In the genomic region with DNA sequence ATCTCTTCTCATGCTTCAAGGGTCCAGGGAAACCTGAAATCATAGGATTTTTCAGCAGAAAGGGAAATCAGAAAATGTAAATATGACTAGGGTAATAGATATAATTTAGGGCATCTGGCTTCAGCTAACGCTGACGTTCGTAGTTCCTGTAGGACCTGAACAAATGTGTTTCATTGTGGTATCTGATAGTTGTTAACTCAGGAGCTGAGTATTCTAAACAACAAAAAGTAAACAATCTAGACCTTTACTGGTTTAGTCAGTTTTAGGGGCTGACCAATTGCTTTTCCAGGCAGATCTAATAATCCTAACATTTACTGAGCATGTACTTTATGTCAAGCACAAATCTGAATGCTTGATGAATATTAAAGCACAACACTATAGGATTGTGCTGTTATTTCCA, we compare ENCODE assay signal across 21 cellular contexts.
"Had no signal": no experiment of that assay in that cellular context is flagged by ENCODE, and none has a peak within 500 bp of the region (broad histone marks: within the 10 kb centered on the region; RNA-seq: fewer than 3 reads in every experiment).

No MANE protein-coding gene starts in this region.

- H3K4me3 ChIP-seq: lung, right lobe of liver, upper lobe of right lung had no signal

- H3K27me3 ChIP-seq: foreskin keratinocyte, right lobe of liver, upper lobe of right lung had no signal

- DNase-seq: activated CD4-positive, alpha-beta T cell treated with anti-CD3 and anti-CD28 coated beads for 36 hours; activated CD4-positive, CD25-positive, alpha-beta regulatory T cell; activated CD8-positive, alpha-beta memory T cell treated with anti-CD3 and anti-CD28 coated beads, Interleukin-2, amount 10 ng/mL, durations not matched to agents 7 days and 5 days; activated CD8-positive, alpha-beta T cell treated with anti-CD3 and anti-CD28 coated beads, Interleukin-2, amount 10 ng/mL, durations not matched to agents 7 days and 5 days; activated naive CD4-positive, alpha-beta T cell; activated T-cell treated with anti-CD3 and anti-CD28 coated beads for 4 hours; activated T-cell treated with anti-CD3 and anti-CD28 coated beads, Interleukin-2, amount 50 U/mL, for 72 hours; aorta; cortex of kidney; foreskin keratinocyte; kidney glomerular epithelial cell; stimulated activated CD4-positive, alpha-beta T cell treated with anti-CD3 and anti-CD28 coated beads, Interleukin-2, amount 100 ng/mL, for 48 hours; stimulated activated naive CD4-positive, alpha-beta T cell treated with Interleukin-2 at 50 U/mL for 16 hours; T-cell; upper lobe of right lung had no signal

- H3K4me1 ChIP-seq: right lobe of liver, upper lobe of right lung had no signal

- H3K27ac Mint-ChIP-seq: activated CD4-positive, alpha-beta T cell treated with anti-CD3 and anti-CD28 coated beads for 36 hours; activated CD8-positive, alpha-beta memory T cell treated with anti-CD3 and anti-CD28 coated beads, Interleukin-2, amount 10 ng/mL, durations not matched to agents 7 days and 5 days; activated CD8-positive, alpha-beta T cell treated with anti-CD3 and anti-CD28 coated beads, Interleukin-2, amount 10 ng/mL, durations not matched to agents 7 days and 5 days; activated naive CD4-positive, alpha-beta T cell treated with anti-CD3 and anti-CD28 coated beads, Interleukin-2, amount 50 U/mL, for 72 hours; activated T-cell treated with anti-CD3 and anti-CD28 coated beads, Interleukin-2, amount 50 U/mL, for 72 hours; brain; nephron; T-cell; T-helper 2 cell treated with Interferon-gamma antibody and Interleukin-4, amounts not matched to agents 5 μg/mL and 100 μg/mL, for 36 hours had no signal

- H3K4me3 Mint-ChIP-seq: activated CD4-positive, alpha-beta T cell treated with anti-CD3 and anti-CD28 coated beads for 36 hours; activated CD8-positive, alpha-beta memory T cell treated with anti-CD3 and anti-CD28 coated beads, Interleukin-2, amount 10 ng/mL, durations not matched to agents 7 days and 5 days; activated CD8-positive, alpha-beta T cell treated with anti-CD3 and anti-CD28 coated beads, Interleukin-2, amount 10 ng/mL, durations not matched to agents 7 days and 5 days; activated T-cell treated with anti-CD3 and anti-CD28 coated beads, Interleukin-2, amount 50 U/mL, for 72 hours; brain; nephron; T-cell; T-helper 2 cell treated with Interferon-gamma antibody and Interleukin-4, amounts not matched to agents 5 μg/mL and 100 μg/mL, for 36 hours had no signal

- H3K27me3 Mint-ChIP-seq: activated CD4-positive, alpha-beta T cell treated with anti-CD3 and anti-CD28 coated beads for 36 hours; activated CD8-positive, alpha-beta memory T cell treated with anti-CD3 and anti-CD28 coated beads, Interleukin-2, amount 10 ng/mL, durations not matched to agents 7 days and 5 days; brain; T-cell had no signal

- H3K4me1 Mint-ChIP-seq: activated CD4-positive, alpha-beta T cell treated with anti-CD3 and anti-CD28 coated beads for 36 hours; activated CD8-positive, alpha-beta memory T cell treated with anti-CD3 and anti-CD28 coated beads, Interleukin-2, amount 10 ng/mL, durations not matched to agents 7 days and 5 days; brain; nephron; T-cell had no signal

- H3K27ac ChIP-seq: foreskin keratinocyte, right lobe of liver, upper lobe of right lung had no signal

- H3K9me3 ChIP-seq: right lobe of liver, upper lobe of right lung had no signal

- ATAC-seq: activated CD4-positive, alpha-beta T cell treated with anti-CD3 and anti-CD28 coated beads for 36 hours; activated CD8-positive, alpha-beta memory T cell treated with anti-CD3 and anti-CD28 coated beads, Interleukin-2, amount 10 ng/mL, durations not matched to agents 7 days and 5 days; activated CD8-positive, alpha-beta T cell treated with anti-CD3 and anti-CD28 coated beads, Interleukin-2, amount 10 ng/mL, durations not matched to agents 7 days and 5 days; activated naive CD4-positive, alpha-beta T cell treated with anti-CD3 and anti-CD28 coated beads, Interleukin-2, amount 50 U/mL, for 72 hours; activated T-cell treated with anti-CD3 and anti-CD28 coated beads, Interleukin-2, amount 50 U/mL, for 72 hours; foreskin keratinocyte; T-cell; upper lobe of right lung had no signal
